Comparison of ENCODE assay signal across 15 cellular contexts in the genomic region with DNA sequence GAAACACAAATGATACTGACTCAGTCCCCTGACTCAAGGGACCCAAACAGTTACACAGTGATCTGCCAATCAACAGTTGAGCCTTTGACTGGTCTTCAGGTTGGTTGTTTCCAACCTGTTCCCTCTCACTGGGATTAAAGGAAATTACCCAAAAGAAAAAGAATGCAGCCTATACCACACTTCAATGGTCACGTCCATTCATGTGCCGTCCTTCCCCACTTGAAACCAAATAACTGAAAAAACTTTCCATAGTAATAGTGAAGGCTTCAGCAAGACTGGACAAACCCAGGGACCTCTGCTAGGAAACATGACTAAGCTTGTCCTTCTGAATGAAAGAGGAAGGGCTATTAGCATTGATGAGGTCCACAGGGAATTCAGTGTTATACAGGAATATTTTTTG.
"Had no signal": no experiment of that assay in that cellular context is flagged by ENCODE, and none has a peak within 500 bp of the region (broad histone marks: within the 10 kb centered on the region; RNA-seq: fewer than 3 reads in every experiment).

No MANE protein-coding gene starts in this region.

- H3K4me1 ChIP-seq: psoas muscle had no signal

- H3K4me1 Mint-ChIP-seq: activated naive CD8-positive, alpha-beta T cell treated with anti-CD3 and anti-CD28 coated beads for 36 hours; natural killer cell; stimulated activated naive B cell treated with anti-CD40 and anti-IgM and Interleukin-4, amounts not matched to agents 10 μg/mL and 1 μg/mL and 100 μg/mL, for 72 hours had no signal

- H3K9me3 Mint-ChIP-seq: activated CD8-positive, alpha-beta T cell treated with anti-CD3 and anti-CD28 coated beads for 36 hours; activated naive CD8-positive, alpha-beta T cell treated with anti-CD3 and anti-CD28 coated beads for 36 hours; activated T-cell treated with anti-CD3 and anti-CD28 coated beads, Interleukin-2, amount 50 U/mL, for 72 hours; natural killer cell; stimulated activated naive B cell treated with anti-CD40 and anti-IgM and Interleukin-4, amounts not matched to agents 10 μg/mL and 1 μg/mL and 100 μg/mL, for 72 hours; type B pancreatic cell had no signal

- H3K4me3 ChIP-seq: lung, psoas muscle had no signal

- H3K27ac ChIP-seq: psoas muscle had no signal

- H3K36me3 Mint-ChIP-seq: activated naive CD8-positive, alpha-beta T cell treated with anti-CD3 and anti-CD28 coated beads for 36 hours; natural killer cell; stimulated activated naive B cell treated with anti-CD40 and anti-IgM and Interleukin-4, amounts not matched to agents 10 μg/mL and 1 μg/mL and 100 μg/mL, for 72 hours; type B pancreatic cell had no signal

- H3K9me3 ChIP-seq: psoas muscle had no signal

- H3K4me3 Mint-ChIP-seq: activated CD8-positive, alpha-beta T cell treated with anti-CD3 and anti-CD28 coated beads for 36 hours; activated naive CD8-positive, alpha-beta T cell treated with anti-CD3 and anti-CD28 coated beads for 36 hours; activated T-cell treated with anti-CD3 and anti-CD28 coated beads, Interleukin-2, amount 50 U/mL, for 72 hours; natural killer cell; stimulated activated naive B cell treated with anti-CD40 and anti-IgM and Interleukin-4, amounts not matched to agents 10 μg/mL and 1 μg/mL and 100 μg/mL, for 72 hours; type B pancreatic cell had no signal

- DNase-seq: activated CD4-positive, alpha-beta T cell treated with anti-CD3 and anti-CD28 coated beads for 1 hour; activated CD8-positive, alpha-beta memory T cell treated with anti-CD3 and anti-CD28 coated beads, Interleukin-2, amount 50 U/mL, for 4 hours; activated CD8-positive, alpha-beta T cell treated with anti-CD3 and anti-CD28 coated beads for 36 hours; activated gamma-delta T cell treated with Interleukin-2 at 50 U/mL for 16 hours; activated naive CD8-positive, alpha-beta T cell treated with anti-CD3 and anti-CD28 coated beads for 36 hours; activated T-cell treated with anti-CD3 and anti-CD28 coated beads, Interleukin-2, amount 50 U/mL, for 72 hours; natural killer cell; occipital lobe; psoas muscle; stimulated activated CD4-positive, alpha-beta T cell treated with anti-CD3 and anti-CD28 coated beads, Interleukin-2, amount 100 ng/mL, for 24 hours; stimulated activated naive B cell treated with anti-CD40 and anti-IgM and Interleukin-4, amounts not matched to agents 10 μg/mL and 1 μg/mL and 100 μg/mL, for 72 hours; substantia nigra; T-helper 9 cell had no signal

- H3K27ac Mint-ChIP-seq: activated CD8-positive, alpha-beta T cell treated with anti-CD3 and anti-CD28 coated beads for 36 hours; activated naive CD8-positive, alpha-beta T cell treated with anti-CD3 and anti-CD28 coated beads for 36 hours; activated T-cell treated with anti-CD3 and anti-CD28 coated beads, Interleukin-2, amount 50 U/mL, for 72 hours; natural killer cell; stimulated activated naive B cell treated with anti-CD40 and anti-IgM and Interleukin-4, amounts not matched to agents 10 μg/mL and 1 μg/mL and 100 μg/mL, for 72 hours; type B pancreatic cell had no signal
